Comparison of ENCODE assay signal across 24 cellular contexts in the genomic region with DNA sequence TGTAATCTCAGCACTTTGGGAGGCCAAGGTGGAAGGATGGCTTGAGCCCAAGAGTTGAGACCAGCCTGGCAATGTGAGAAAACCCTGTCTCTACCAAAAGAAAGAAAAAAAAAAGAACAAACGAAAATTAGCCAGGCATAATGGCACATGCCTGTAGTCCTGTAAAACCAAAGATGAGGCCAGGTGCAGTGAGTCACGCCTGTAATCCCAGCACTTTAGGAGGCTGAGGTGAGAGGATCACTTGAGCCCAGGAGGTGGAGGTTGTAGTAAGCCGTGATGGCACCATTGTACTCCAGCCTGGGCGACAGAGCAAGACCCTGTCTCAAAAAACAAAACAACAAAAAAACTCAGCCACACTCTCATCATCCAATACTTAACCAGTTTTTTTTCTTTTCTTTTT.
"Had no signal": no experiment of that assay in that cellular context is flagged by ENCODE, and none has a peak within 500 bp of the region (broad histone marks: within the 10 kb centered on the region; RNA-seq: fewer than 3 reads in every experiment).

No MANE protein-coding gene starts in this region.

- H3K36me3 Mint-ChIP-seq: activated CD8-positive, alpha-beta memory T cell treated with anti-CD3 and anti-CD28 coated beads, Interleukin-2, amount 10 ng/mL, durations not matched to agents 7 days and 5 days; activated naive CD4-positive, alpha-beta T cell treated with anti-CD3 and anti-CD28 coated beads, Interleukin-2, amount 50 U/mL, for 24 hours; naive thymus-derived CD8-positive, alpha-beta T cell; neural progenitor cell had no signal

- H3K9me3 ChIP-seq: adrenal gland, body of pancreas, colonic mucosa, esophagus squamous epithelium, left lung, lower lobe of right lung, tibial nerve had no signal

- H3K9me3 Mint-ChIP-seq: activated CD4-positive, alpha-beta memory T cell treated with anti-CD3 and anti-CD28 coated beads, Interleukin-2, amount 10 ng/mL, durations not matched to agents 7 days and 5 days; activated CD4-positive, alpha-beta T cell treated with anti-CD3 and anti-CD28 coated beads, Interleukin-2, amount 10 ng/mL, durations not matched to agents 24 days and 14 days; activated naive CD4-positive, alpha-beta T cell treated with anti-CD3 and anti-CD28 coated beads, Interleukin-2, amount 50 U/mL, for 24 hours; naive thymus-derived CD8-positive, alpha-beta T cell; neural progenitor cell had no signal

- H3K27ac ChIP-seq: adrenal gland, body of pancreas, colonic mucosa, epithelial cell of prostate, esophagus squamous epithelium, left lung, lower lobe of right lung, neural progenitor cell, tibial nerve, WERI-Rb-1 had no signal

- H3K4me2 ChIP-seq: neural progenitor cell had no signal

- H3K27me3 Mint-ChIP-seq: activated CD4-positive, alpha-beta memory T cell treated with anti-CD3 and anti-CD28 coated beads, Interleukin-2, amount 10 ng/mL, durations not matched to agents 7 days and 5 days; activated CD4-positive, alpha-beta T cell treated with anti-CD3 and anti-CD28 coated beads, Interleukin-2, amount 10 ng/mL, durations not matched to agents 24 days and 14 days; activated CD8-positive, alpha-beta memory T cell treated with anti-CD3 and anti-CD28 coated beads, Interleukin-2, amount 10 ng/mL, durations not matched to agents 7 days and 5 days; activated naive CD4-positive, alpha-beta T cell treated with anti-CD3 and anti-CD28 coated beads, Interleukin-2, amount 50 U/mL, for 24 hours; naive thymus-derived CD8-positive, alpha-beta T cell had no signal

- H3K4me1 ChIP-seq: adrenal gland, colonic mucosa, lower lobe of right lung, tibial nerve had no signal

- H3K36me3 ChIP-seq: adrenal gland, colonic mucosa, esophagus squamous epithelium, left lung, lower lobe of right lung, neural progenitor cell, tibial nerve, WERI-Rb-1 had no signal

- ATAC-seq: activated CD4-positive, CD25-positive, alpha-beta regulatory T cell treated with anti-CD3 and anti-CD28 coated beads, Interleukin-2, amount 50 U/mL, for 24 hours; activated CD8-positive, alpha-beta memory T cell treated with anti-CD3 and anti-CD28 coated beads, Interleukin-2, amount 10 ng/mL, durations not matched to agents 7 days and 5 days; body of pancreas; left lung; lower lobe of right lung; naive thymus-derived CD8-positive, alpha-beta T cell; right cardiac atrium had no signal

- H3K4me3 Mint-ChIP-seq: activated CD4-positive, alpha-beta memory T cell treated with anti-CD3 and anti-CD28 coated beads, Interleukin-2, amount 10 ng/mL, durations not matched to agents 7 days and 5 days; activated CD4-positive, alpha-beta T cell treated with anti-CD3 and anti-CD28 coated beads, Interleukin-2, amount 10 ng/mL, durations not matched to agents 24 days and 14 days; activated CD8-positive, alpha-beta memory T cell treated with anti-CD3 and anti-CD28 coated beads, Interleukin-2, amount 10 ng/mL, durations not matched to agents 7 days and 5 days; activated naive CD4-positive, alpha-beta T cell treated with anti-CD3 and anti-CD28 coated beads, Interleukin-2, amount 50 U/mL, for 24 hours; naive thymus-derived CD8-positive, alpha-beta T cell; neural progenitor cell had no signal

- H3K4me3 ChIP-seq: adrenal gland, body of pancreas, colonic mucosa, esophagus squamous epithelium, left lung, lower lobe of right lung, neural progenitor cell, tibial nerve had no signal

- H3K27ac Mint-ChIP-seq: activated CD4-positive, alpha-beta memory T cell treated with anti-CD3 and anti-CD28 coated beads, Interleukin-2, amount 10 ng/mL, durations not matched to agents 7 days and 5 days; activated CD4-positive, alpha-beta T cell treated with anti-CD3 and anti-CD28 coated beads, Interleukin-2, amount 10 ng/mL, durations not matched to agents 24 days and 14 days; activated CD8-positive, alpha-beta memory T cell treated with anti-CD3 and anti-CD28 coated beads, Interleukin-2, amount 10 ng/mL, durations not matched to agents 7 days and 5 days; neural progenitor cell had no signal

- DNase-seq: activated CD4-positive, alpha-beta memory T cell treated with anti-CD3 and anti-CD28 coated beads, Interleukin-2, amount 10 ng/mL, durations not matched to agents 7 days and 5 days; activated CD4-positive, alpha-beta T cell treated with anti-CD3 and anti-CD28 coated beads, Interleukin-2, amount 10 ng/mL, durations not matched to agents 24 days and 14 days; activated CD8-positive, alpha-beta memory T cell treated with anti-CD3 and anti-CD28 coated beads, Interleukin-2, amount 10 ng/mL, durations not matched to agents 7 days and 5 days; activated gamma-delta T cell treated with Interleukin-2 at 50 U/mL for 16 hours; adrenal gland; body of pancreas; cerebellar nuclear complex; colonic mucosa; effector CD8-positive, alpha-beta T cell; esophagus squamous epithelium; foreskin melanocyte; left lung; lower lobe of right lung; mesenchymal stem cell; naive thymus-derived CD8-positive, alpha-beta T cell; right cardiac atrium; stimulated activated CD4-positive, alpha-beta T cell treated with anti-CD3 and anti-CD28 coated beads, Interleukin-4, amount 100 ng/mL, for 1 hour; T1000; WERI-Rb-1 had no signal

- H3K27me3 ChIP-seq: adrenal gland, body of pancreas, colonic mucosa, esophagus squamous epithelium, left lung, neural progenitor cell, tibial nerve had no signal
